ENCODE assay signal across 8 cellular contexts in the genomic region with DNA sequence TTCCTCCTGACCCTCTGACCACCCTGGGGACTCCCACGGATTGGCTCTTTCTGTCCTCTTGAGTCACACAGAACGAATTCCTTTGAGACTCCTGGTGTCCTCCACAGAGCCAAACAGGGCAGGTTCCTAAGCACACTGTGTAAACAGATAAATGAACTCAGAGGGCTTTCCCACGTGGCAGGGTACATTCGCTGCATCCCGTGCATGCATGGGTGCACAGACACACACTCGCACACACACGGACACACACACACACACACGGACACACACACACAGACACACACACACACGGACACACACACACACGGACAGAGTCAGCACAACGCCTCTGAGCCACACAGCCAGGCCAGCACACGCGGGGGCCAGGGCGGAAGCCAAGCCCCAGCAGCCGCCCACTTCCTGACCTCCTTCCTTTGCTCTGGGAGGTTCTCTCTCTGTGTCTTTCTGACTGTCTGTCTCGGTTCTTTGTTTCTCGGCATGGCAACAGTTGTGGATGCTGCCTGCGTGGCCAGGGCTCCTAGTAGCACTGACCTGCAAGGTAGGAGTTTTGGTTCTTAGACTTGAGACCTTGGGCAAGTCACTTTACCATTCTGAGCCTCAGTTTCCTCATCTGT. TPM values are rescaled to one million over a fixed set of nuclear protein-coding genes. Genes with fewer than 3 reads are reported as not detected.
DNase-seq lines count a peak whose midpoint lies in the region; ATAC-seq and TF ChIP-seq lines count a peak whose summit lies in the region.

No MANE protein-coding gene starts in this region.

- peak; percentile 65 for TF ChIP-seq POLR2A in GM18951 (IDR thresholded peaks at IDR 0.05; ENCODE audit: extremely low read depth, insufficient read depth, insufficient read length)

- ATAC-seq in HG03135 (IDR thresholded peaks at IDR 0.05; ENCODE audit: unreplicated experiment) (peak; percentile 65), left lobe of liver (peak; percentile 29)

- POLR2A ChIA-PET in HEK293T (lab: Yijun Ruan, JAX), result interaction anchor here (1.2 to 1.5 kb wide), 3 partner anchors 8 to 20 kb away, joined by 4 to 6 read pairs (median 4); no protein-coding TSS in a partner anchor

- DNase-seq in ACHN, result peak; percentile 48
- DNase-seq in SK-N-DZ (ENCODE audit: low spot score), result peak; percentile 12
- peak; percentile 40 for DNase-seq in activated naive CD8-positive, alpha-beta T cell treated with anti-CD3 and anti-CD28 coated beads, Interleukin-2, amount 50 U/mL, for 16 hours (ENCODE audit: low read depth, low spot score)
- DNase-seq in left lobe of liver (ENCODE audit: low spot score), result no peak
- DNase-seq in stimulated activated CD4-positive, alpha-beta T cell treated with anti-CD3 and anti-CD28 coated beads, TNF-alpha, amount 100 ng/mL, for 1 hour (ENCODE audit: low read depth in 3 of 3, low spot score in 1 of 3), result peak in 2 of 3 donors; percentile 29 to 35
- DNase-seq in HEK293T (ENCODE audit: extremely low spot score), result no peak

- CTCF ChIA-PET in HEK293T (lab: Yijun Ruan, JAX), result interaction anchor here (1.3 kb wide), 1 partner anchor 452 kb away, joined by 5 read pairs; no protein-coding TSS in a partner anchor

- in situ Hi-C loops in ACHN (cut with HindIII; ENCODE audit: low pct_ligation_motif_present, low pct_unique_long_range_greater_than_20kb, low sequenced_read_pairs) (no loop called here), GM18951 (cut with MboI; ENCODE audit: low sequenced_read_pairs, unreplicated experiment) (no loop called here)

TF ChIP-seq in HEK293T, 16 proteins besides CTCF, POLR2A, EP300 and RAD21:
- no peak for TF ChIP-seq SP1 (IDR thresholded peaks at IDR 0.05)
- no peak for TF ChIP-seq NFRKB (IDR thresholded peaks at IDR 0.05)
- TF ChIP-seq TARDBP (IDR thresholded peaks at IDR 0.05), result no peak
- TF ChIP-seq ZNF384 (IDR thresholded peaks at IDR 0.05), result no peak
- no peak for TF ChIP-seq SUZ12 (IDR thresholded peaks at IDR 0.05)
- no peak for TF ChIP-seq LEF1 (IDR thresholded peaks at IDR 0.05; ENCODE audit: borderline replicate concordance)
- TF ChIP-seq, protein P1, sequence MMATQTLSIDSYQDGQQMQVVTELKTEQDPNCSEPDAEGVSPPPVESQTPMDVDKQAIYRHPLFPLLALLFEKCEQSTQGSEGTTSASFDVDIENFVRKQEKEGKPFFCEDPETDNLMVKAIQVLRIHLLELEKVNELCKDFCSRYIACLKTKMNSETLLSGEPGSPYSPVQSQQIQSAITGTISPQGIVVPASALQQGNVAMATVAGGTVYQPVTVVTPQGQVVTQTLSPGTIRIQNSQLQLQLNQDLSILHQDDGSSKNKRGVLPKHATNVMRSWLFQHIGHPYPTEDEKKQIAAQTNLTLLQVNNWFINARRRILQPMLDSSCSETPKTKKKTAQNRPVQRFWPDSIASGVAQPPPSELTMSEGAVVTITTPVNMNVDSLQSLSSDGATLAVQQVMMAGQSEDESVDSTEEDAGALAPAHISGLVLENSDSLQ (IDR thresholded peaks at IDR 0.05), result no peak
- no peak for TF ChIP-seq FOXK2 (IDR thresholded peaks at IDR 0.05)
- TF ChIP-seq HDGF (IDR thresholded peaks at IDR 0.05; ENCODE audit: borderline replicate concordance), result no peak
- no peak for TF ChIP-seq BHLHE40 (IDR thresholded peaks at IDR 0.05; ENCODE audit: borderline replicate concordance)
- no peak for TF ChIP-seq ARNT (IDR thresholded peaks at IDR 0.05)
- TF ChIP-seq FOXA1 (IDR thresholded peaks at IDR 0.05), result no peak
- no peak for TF ChIP-seq ELF4 (IDR thresholded peaks at IDR 0.05)
- TF ChIP-seq L3MBTL2 (conservative IDR thresholded peaks at IDR 0.05), result no peak
- no peak for TF ChIP-seq CTBP1 (IDR thresholded peaks at IDR 0.05; ENCODE audit: borderline replicate concordance)

RNA-seq across cellular contexts. Expression of a gene that starts 0.7 kb away (rescaled TPM):
- 2.9 and 4.1 TPM in 2 replicates for polyA plus RNA-seq in SK-N-DZ (2014; cell fraction: cytosol; rRNA removed)
- polyA plus RNA-seq in SK-N-DZ (2014; cell fraction: nucleus; rRNA removed), result 2.2 and 6.7 TPM in 2 replicates
- 0.93 TPM for total RNA-seq in left lobe of liver

Comparison
In these comparisons a context has a peak if more than half of its experiments do, and no peak if none do; other contexts are left out.
1. DNase-seq: peak in ACHN (single experiment), SK-N-DZ (single experiment), activated naive CD8-positive, alpha-beta T cell treated with anti-CD3 and anti-CD28 coated beads, Interleukin-2, amount 50 U/mL, for 16 hours (single experiment) and stimulated activated CD4-positive, alpha-beta T cell treated with anti-CD3 and anti-CD28 coated beads, TNF-alpha, amount 100 ng/mL, for 1 hour (2 of 3); none in left lobe of liver (single experiment) and HEK293T (single experiment).